ENCODE assay signal across 17 cellular contexts in genomic region chr9:112234779-112235178, GRCh38. TPM values are rescaled to one million over a fixed set of nuclear protein-coding genes. Genes with fewer than 3 reads are reported as not detected.
A peak's percentile ranks its signal among the peaks of the same experiment; 100 is the strongest.
DNase-seq lines count a peak whose midpoint lies in the region; ATAC-seq, FAIRE-seq and TF ChIP-seq lines count a peak whose summit lies in the region.
"Had no signal": no experiment of that assay in that cellular context is flagged by ENCODE, and none has a peak within 500 bp of the region (broad histone marks: within the 10 kb centered on the region; RNA-seq: fewer than 3 reads in every experiment).

No MANE protein-coding gene starts in this region.

- H3K4me3 ChIP-seq in lower lobe of right lung, result no peak overlapping the region
- H3K4me3 ChIP-seq: BLaER1, HAP-1, K562 had no signal

- intact Hi-C loops in left colon (cut with DNase I, micrococcal nuclease) (no loop called here), lower lobe of right lung (cut with DNase I) (no loop called here)

- no peak overlapping the region for H3K27ac ChIP-seq in lower lobe of right lung
- H3K27ac ChIP-seq: BLaER1 had no signal

- no peak for DNase-seq in H54 (ENCODE audit: insufficient read length, low spot score)
- no peak for DNase-seq in left colon
- no peak for DNase-seq in lower lobe of right lung
- no peak for DNase-seq in ACHN
- DNase-seq: CD4-positive, alpha-beta memory T cell; DMS153; DMS79; GDM1; IMR-90 had no signal

- peaks cover 9% of the 10 kb centered on the region for H3K36me3 ChIP-seq in lower lobe of right lung
- H3K36me3 ChIP-seq: HAP-1 had no signal

- TF ChIP-seq CTCF in GM12872 (IDR thresholded peaks at IDR 0.05; ENCODE audit: insufficient read depth, low read depth, low read length), result 0 out of 3 replicates have a peak, but pooled peaks have one; percentile 2
- no peak for TF ChIP-seq CTCF in lower lobe of right lung (IDR thresholded peaks at IDR 0.05)

- no peaks in the 10 kb centered on the region for H3K4me1 ChIP-seq in lower lobe of right lung
- H3K4me1 ChIP-seq: BLaER1 had no signal

- peak; percentile 11 for FAIRE-seq in H54 (lab: Jason Lieb, UNC)
- FAIRE-seq: A204.1, H1, HTR-8/SVneo, K562 had no signal

- in situ Hi-C loops in ACHN (cut with HindIII; ENCODE audit: low pct_ligation_motif_present, low pct_unique_long_range_greater_than_20kb, low sequenced_read_pairs), result no loop called here

- H3K27me3 ChIP-seq in lower lobe of right lung (ENCODE audit: low read depth), result no peaks in the 10 kb centered on the region
- H3K27me3 ChIP-seq: BLaER1 had no signal

- no peaks in the 10 kb centered on the region for H3K9me3 ChIP-seq in lower lobe of right lung
- H3K9me3 ChIP-seq: BLaER1, HAP-1 had no signal

- ATAC-seq in left colon, result peak; percentile 79
- ATAC-seq in lower lobe of right lung, result no peak
- no peak for ATAC-seq in HG02840 (IDR thresholded peaks at IDR 0.05; ENCODE audit: low FRiP score, unreplicated experiment)
- ATAC-seq: K562 had no signal

- no peak for TF ChIP-seq POLR2A in H54 (IDR thresholded peaks at IDR 0.05; ENCODE audit: low read depth, low read length)

RNA-seq across cellular contexts. Expression of gene SUSD1, which starts 59.7 kb away (rescaled TPM):
- total RNA-seq in left colon (10 to 100 TPM; 22.9 to 27.4 TPM), lower lobe of right lung (49.4 TPM)
